In the genomic region with DNA sequence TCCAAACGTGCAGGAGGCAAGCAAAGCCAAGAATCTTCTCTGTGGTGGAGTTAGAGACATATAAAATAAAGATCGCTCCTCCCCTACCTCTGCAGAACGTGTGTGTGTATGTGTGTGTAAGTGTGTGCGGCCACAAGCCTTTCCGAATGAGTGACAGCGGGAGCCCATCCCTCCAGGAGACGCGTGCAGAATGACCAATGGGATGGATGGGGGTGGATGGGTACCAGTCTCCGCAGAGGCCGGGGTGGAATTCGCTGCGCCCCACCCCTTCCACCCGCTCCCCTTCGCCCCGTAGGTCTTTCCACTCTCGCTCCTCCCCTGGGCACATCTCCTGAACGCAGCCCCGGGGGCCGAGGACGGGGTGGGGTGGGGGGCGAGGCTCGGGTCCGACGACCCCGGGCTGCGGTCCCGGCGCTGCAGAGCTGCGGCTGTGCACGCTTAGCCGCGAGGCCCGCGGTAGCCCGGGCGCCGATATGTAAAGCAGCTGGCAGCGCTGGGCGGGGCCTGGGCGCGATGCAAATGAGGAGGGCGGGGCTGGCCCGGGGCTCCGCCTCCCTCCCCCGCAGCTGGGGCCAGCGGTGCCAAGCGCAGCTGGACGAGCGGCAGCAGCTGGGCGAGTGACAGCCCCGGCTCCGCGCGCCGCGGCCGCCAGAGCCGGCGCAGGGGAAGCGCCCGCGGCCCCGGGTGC, we compare ENCODE assay signal across 8 cellular contexts. TPM values are rescaled to one million over a fixed set of nuclear protein-coding genes. Genes with fewer than 3 reads are reported as not detected.
A peak's percentile ranks its signal among the peaks of the same experiment; 100 is the strongest.
DNase-seq lines count a peak whose midpoint lies in the region; ATAC-seq lines count a peak whose summit lies in the region.

A gene (plus strand): TSS at position 594 of the 688 bp plus-strand sequence.

- H3K36me3 Mint-ChIP-seq in central memory CD8-positive, alpha-beta T cell (ENCODE audit: insufficient read depth), result peaks cover 7% of the 10 kb centered on the region

- peaks cover 58% of the 10 kb centered on the region for H3K4me1 Mint-ChIP-seq in central memory CD8-positive, alpha-beta T cell

- H3K27me3 Mint-ChIP-seq in central memory CD8-positive, alpha-beta T cell, result no peaks in the 10 kb centered on the region

- no peaks in the 10 kb centered on the region for H3K9me3 Mint-ChIP-seq in central memory CD8-positive, alpha-beta T cell

- peak within 1 kb of the TSS; percentile 95 for H3K4me3 Mint-ChIP-seq in central memory CD8-positive, alpha-beta T cell

- peak within 1 kb of the TSS; percentile 34; the same call in 1 of the 2 replicates for H2AFZ ChIP-seq in Karpas-422 (ENCODE audit: low read length)

- ATAC-seq in GM21526 (IDR thresholded peaks at IDR 0.05; ENCODE audit: low FRiP score, unreplicated experiment) (peak; percentile 69), left colon (peak; percentile 99)
- peak; percentile 84 for ATAC-seq in central memory CD8-positive, alpha-beta T cell (replicated peaks; ENCODE audit: extremely low read depth, poor library complexity, severe bottlenecking)

- H3K27me3 ChIP-seq in Karpas-422 (ENCODE audit: low read length), result peaks cover 6% of the 10 kb centered on the region

- intact Hi-C loops in left colon (cut with DNase I, micrococcal nuclease), result no loop called here

- H3K4me2 ChIP-seq in Karpas-422 (ENCODE audit: low read depth, low read length, poor library complexity, severe bottlenecking), result peak within 1 kb of the TSS; percentile 74

- H3K9me3 ChIP-seq in Karpas-422 (ENCODE audit: low read length), result no peaks in the 10 kb centered on the region

- no peaks in the 10 kb centered on the region for H3K36me3 ChIP-seq in Karpas-422 (ENCODE audit: insufficient read depth, low read length)

- H3K79me2 ChIP-seq in Karpas-422 (ENCODE audit: low read length), result no peaks in the 10 kb centered on the region

- DNase-seq in EH (ENCODE audit: low read depth), result peak; percentile 35
- peak; percentile 88 for DNase-seq in Karpas-422
- DNase-seq in activated CD4-positive, CD25-positive, alpha-beta regulatory T cell treated with anti-CD3 and anti-CD28 coated beads, Interleukin-2, amount 50 U/mL, for 16 hours (ENCODE audit: low read depth, low spot score), result peak; percentile 68
- DNase-seq in central memory CD8-positive, alpha-beta T cell (ENCODE audit: low spot score in 2 of 2), result peak; percentile 84 to 90
- peak; percentile 80 to 89 for DNase-seq in left colon
- DNase-seq in stimulated activated CD4-positive, alpha-beta T cell treated with anti-CD3 and anti-CD28 coated beads, Interleukin-1b, Interleukin-23, amount 100 ng/mL, for 48 hours, result peak; percentile 88
- DNase-seq in COR-L47 (lab: John Stamatoyannopoulos, UW), result no peak

- peak within 1 kb of the TSS; percentile 53 for H3K9ac ChIP-seq in Karpas-422 (ENCODE audit: low read length)

- H4K20me1 ChIP-seq in Karpas-422 (ENCODE audit: insufficient read depth, low read depth, low read length), result no peaks in the 10 kb centered on the region

- peaks cover 37% of the 10 kb centered on the region for H3K4me1 ChIP-seq in Karpas-422 (ENCODE audit: low read length)

- peak within 1 kb of the TSS; percentile 62 for H3K4me3 ChIP-seq in Karpas-422 (ENCODE audit: low read length)

- H3K9me2 ChIP-seq in Karpas-422 (replicated peaks; ENCODE audit: insufficient read depth, low read length), result no peaks in the 10 kb centered on the region

- no peak within 1 kb of the TSS for H3K27ac ChIP-seq in Karpas-422 (ENCODE audit: low read length)

- peak within 1 kb of the TSS; percentile 93 for H3K27ac Mint-ChIP-seq in central memory CD8-positive, alpha-beta T cell (ENCODE audit: low read depth)

RNA-seq across cellular contexts. Expression of the gene that starts here (rescaled TPM):
- total RNA-seq in Karpas-422 (2014; rRNA removed; shearing (Covaris generic); ENCODE audit: low replicate concordance), result 9.0 and 21.7 TPM in 2 replicates
- 1 to 10 TPM; 3.8 to 7.3 TPM for total RNA-seq in left colon
